19 cellular contexts compared by ENCODE assay signal in genomic region chr14:31439554-31439953, GRCh38. TPM values are rescaled to one million over a fixed set of nuclear protein-coding genes. Genes with fewer than 3 reads are reported as not detected.
"Had no signal": no experiment of that assay in that cellular context is flagged by ENCODE, and none has a peak within 500 bp of the region (broad histone marks: within the 10 kb centered on the region; RNA-seq: fewer than 3 reads in every experiment).

No MANE protein-coding gene starts in this region.

- H3K4me2 ChIP-seq: hepatocyte, SK-N-SH, smooth muscle cell had no signal

- H3K27ac ChIP-seq: cardiac muscle cell, coronary artery, hepatocyte had no signal

- H3K4me3 ChIP-seq: cardiac muscle cell, coronary artery, hepatocyte, smooth muscle cell had no signal

- H3K9me3 ChIP-seq: SK-N-SH had no signal

- H3K4me3 Mint-ChIP-seq: activated CD8-positive, alpha-beta memory T cell treated with anti-CD3 and anti-CD28 coated beads, Interleukin-2, amount 10 ng/mL, durations not matched to agents 7 days and 5 days; activated naive CD4-positive, alpha-beta T cell treated with anti-CD3 and anti-CD28 coated beads, Interleukin-2, amount 50 U/mL, for 24 hours; activated T-cell treated with anti-CD3 and anti-CD28 coated beads, Interleukin-2, amount 50 U/mL, for 24 hours; stimulated activated naive B cell treated with anti-CD40 and anti-IgM and Interleukin-4, amounts not matched to agents 10 μg/mL and 1 μg/mL and 100 μg/mL, for 72 hours; T-helper 1 cell treated with Interleukin-12 subunit alpha and Interleukin-12 subunit beta and Interleukin-4 antibody, amounts not matched to agents 30 μg/mL and 1 μg/mL, for 36 hours had no signal

- H3K27me3 Mint-ChIP-seq: activated CD8-positive, alpha-beta memory T cell treated with anti-CD3 and anti-CD28 coated beads, Interleukin-2, amount 10 ng/mL, durations not matched to agents 7 days and 5 days; activated naive CD4-positive, alpha-beta T cell treated with anti-CD3 and anti-CD28 coated beads, Interleukin-2, amount 50 U/mL, for 24 hours; activated T-cell treated with anti-CD3 and anti-CD28 coated beads, Interleukin-2, amount 50 U/mL, for 24 hours; progenitor cell of endocrine pancreas; stimulated activated naive B cell treated with anti-CD40 and anti-IgM and Interleukin-4, amounts not matched to agents 10 μg/mL and 1 μg/mL and 100 μg/mL, for 72 hours had no signal

- H3K36me3 ChIP-seq: cardiac muscle cell had no signal

- H3K79me2 ChIP-seq: hepatocyte had no signal

- H3K9ac ChIP-seq: SK-N-SH had no signal

- H3K27me3 ChIP-seq: cardiac muscle cell, hepatocyte had no signal

- H3K9me3 Mint-ChIP-seq: activated naive CD4-positive, alpha-beta T cell treated with anti-CD3 and anti-CD28 coated beads, Interleukin-2, amount 50 U/mL, for 24 hours; stimulated activated naive B cell treated with anti-CD40 and anti-IgM and Interleukin-4, amounts not matched to agents 10 μg/mL and 1 μg/mL and 100 μg/mL, for 72 hours had no signal

- FAIRE-seq: kidney had no signal

- H3K27ac Mint-ChIP-seq: activated CD8-positive, alpha-beta memory T cell treated with anti-CD3 and anti-CD28 coated beads, Interleukin-2, amount 10 ng/mL, durations not matched to agents 7 days and 5 days; activated naive CD4-positive, alpha-beta T cell treated with anti-CD3 and anti-CD28 coated beads, Interleukin-2, amount 50 U/mL, for 24 hours; activated T-cell treated with anti-CD3 and anti-CD28 coated beads, Interleukin-2, amount 50 U/mL, for 24 hours; progenitor cell of endocrine pancreas; stimulated activated naive B cell treated with anti-CD40 and anti-IgM and Interleukin-4, amounts not matched to agents 10 μg/mL and 1 μg/mL and 100 μg/mL, for 72 hours; T-helper 1 cell treated with Interleukin-12 subunit alpha and Interleukin-12 subunit beta and Interleukin-4 antibody, amounts not matched to agents 30 μg/mL and 1 μg/mL, for 36 hours had no signal

- H2AFZ ChIP-seq: hepatocyte had no signal

- DNase-seq: activated CD4-positive, alpha-beta T cell treated with anti-CD3 and anti-CD28 coated beads, Interleukin-2, amount 50 U/mL, for 4 hours; activated CD8-positive, alpha-beta memory T cell treated with anti-CD3 and anti-CD28 coated beads, Interleukin-2, amount 10 ng/mL, durations not matched to agents 7 days and 5 days; activated effector memory CD4-positive, alpha-beta T cell treated with Interleukin-2 at 50 U/mL for 16 hours; activated T-cell treated with anti-CD3 and anti-CD28 coated beads, Interleukin-2, amount 50 U/mL, for 24 hours; effector CD4-positive, alpha-beta T cell; kidney; right cardiac atrium; SK-N-SH; stimulated activated naive B cell treated with anti-CD40 and anti-IgM and Interleukin-4, amounts not matched to agents 10 μg/mL and 1 μg/mL and 100 μg/mL, for 72 hours; trophoblast cell had no signal

- H3K4me1 Mint-ChIP-seq: activated CD8-positive, alpha-beta memory T cell treated with anti-CD3 and anti-CD28 coated beads, Interleukin-2, amount 10 ng/mL, durations not matched to agents 7 days and 5 days; activated naive CD4-positive, alpha-beta T cell treated with anti-CD3 and anti-CD28 coated beads, Interleukin-2, amount 50 U/mL, for 24 hours had no signal

RNA-seq across cellular contexts. Expression of gene GPR33, which starts 48.3 kb away (rescaled TPM):
- total RNA-seq: activated CD8-positive, alpha-beta memory T cell treated with anti-CD3 and anti-CD28 coated beads, Interleukin-2, amount 10 ng/mL, durations not matched to agents 7 days and 5 days; cardiac muscle cell; hepatocyte; kidney; liver; progenitor cell of endocrine pancreas; right cardiac atrium; smooth muscle cell; subcutaneous adipose tissue had no signal
